In genomic region chr2:169528271-169528701, GRCh38 we compare ENCODE assay signal across 9 cellular contexts. TPM values are rescaled to one million over a fixed set of nuclear protein-coding genes. Genes with fewer than 3 reads are reported as not detected.
A peak's percentile ranks its signal among the peaks of the same experiment; 100 is the strongest.
DNase-seq lines count a peak whose midpoint lies in the region; ATAC-seq and TF ChIP-seq lines count a peak whose summit lies in the region.
"Had no signal": no experiment of that assay in that cellular context is flagged by ENCODE, and none has a peak within 500 bp of the region (broad histone marks: within the 10 kb centered on the region; RNA-seq: fewer than 3 reads in every experiment).

No MANE protein-coding gene starts in this region.

- intact Hi-C loops in upper lobe of right lung (cut with DNase I), result no loop called here

- H3K4me3 Mint-ChIP-seq in CD4-positive, CD25-positive, alpha-beta regulatory T cell, result no peak overlapping the region
- H3K4me3 Mint-ChIP-seq in activated T-cell treated with anti-CD3 and anti-CD28 coated beads, Interleukin-2, amount 50 U/mL, for 24 hours, result no peak overlapping the region
- H3K4me3 Mint-ChIP-seq: T-helper 1 cell treated with Interleukin-12 subunit alpha and Interleukin-12 subunit beta and Interleukin-4 antibody, amounts not matched to agents 30 μg/mL and 1 μg/mL, for 36 hours had no signal

- ATAC-seq in CD4-positive, CD25-positive, alpha-beta regulatory T cell (ENCODE audit: low read depth in 2 of 2), result peak; percentile 78 to 80
- ATAC-seq in HG03469 (IDR thresholded peaks at IDR 0.05; ENCODE audit: unreplicated experiment) (peak; percentile 79), upper lobe of right lung (peak; percentile 97)

- no peak overlapping the region for H3K4me2 ChIP-seq in parathyroid adenoma (ENCODE audit: low read length)

- no peaks in the 10 kb centered on the region for H3K9me3 Mint-ChIP-seq in CD4-positive, CD25-positive, alpha-beta regulatory T cell
- no peaks in the 10 kb centered on the region for H3K9me3 Mint-ChIP-seq in activated T-cell treated with anti-CD3 and anti-CD28 coated beads, Interleukin-2, amount 50 U/mL, for 24 hours
- H3K9me3 Mint-ChIP-seq: T-helper 1 cell treated with Interleukin-12 subunit alpha and Interleukin-12 subunit beta and Interleukin-4 antibody, amounts not matched to agents 30 μg/mL and 1 μg/mL, for 36 hours had no signal

- H3K27ac ChIP-seq in CD4-positive, CD25-positive, alpha-beta regulatory T cell (ENCODE audit: insufficient read depth, low read length, poor library complexity, severe bottlenecking), result no peak overlapping the region
- H3K27ac ChIP-seq in parathyroid adenoma, result no peak overlapping the region
- H3K27ac ChIP-seq in upper lobe of right lung, result no peak overlapping the region

- TF ChIP-seq CTCF in fibroblast of villous mesenchyme (IDR thresholded peaks at IDR 0.05; ENCODE audit: insufficient read depth, low read depth, low read length) (peak; percentile 87), parathyroid adenoma (IDR thresholded peaks at IDR 0.05) (peak; percentile 83), upper lobe of right lung (IDR thresholded peaks at IDR 0.05) (peak; percentile 91)

- no peaks in the 10 kb centered on the region for H3K27me3 Mint-ChIP-seq in CD4-positive, CD25-positive, alpha-beta regulatory T cell
- no peaks in the 10 kb centered on the region for H3K27me3 Mint-ChIP-seq in activated T-cell treated with anti-CD3 and anti-CD28 coated beads, Interleukin-2, amount 50 U/mL, for 24 hours

- DNase-seq in CD4-positive, CD25-positive, alpha-beta regulatory T cell, result peak; percentile 50 to 77 (median 68)
- DNase-seq in GM19238 (ENCODE audit: insufficient read length, low spot score), result peak; percentile 30
- peak; percentile 50 for DNase-seq in OCI-M2 (lab: John Stamatoyannopoulos, UW; ENCODE audit: unreplicated experiment)
- DNase-seq in activated T-cell treated with anti-CD3 and anti-CD28 coated beads, Interleukin-2, amount 50 U/mL, for 24 hours, result peak; percentile 76
- peak; percentile 54 for DNase-seq in fibroblast of villous mesenchyme (ENCODE audit: low read depth)
- no peak for DNase-seq in upper lobe of right lung

- no peaks in the 10 kb centered on the region for H3K27me3 ChIP-seq in CD4-positive, CD25-positive, alpha-beta regulatory T cell (ENCODE audit: control insufficient read depth, insufficient read depth, low read length)
- H3K27me3 ChIP-seq in parathyroid adenoma (ENCODE audit: control insufficient read depth, insufficient read depth, low read length) (no peaks in the 10 kb centered on the region), upper lobe of right lung (no peaks in the 10 kb centered on the region)

- peaks cover 6% of the 10 kb centered on the region for H3K36me3 Mint-ChIP-seq in CD4-positive, CD25-positive, alpha-beta regulatory T cell
- H3K36me3 Mint-ChIP-seq in activated T-cell treated with anti-CD3 and anti-CD28 coated beads, Interleukin-2, amount 50 U/mL, for 24 hours (ENCODE audit: low read depth), result peaks cover 46% of the 10 kb centered on the region

- H3K27ac Mint-ChIP-seq in CD4-positive, CD25-positive, alpha-beta regulatory T cell, result peak overlapping the region in 1 of 3 donors; percentile 2
- no peak overlapping the region for H3K27ac Mint-ChIP-seq in activated T-cell treated with anti-CD3 and anti-CD28 coated beads, Interleukin-2, amount 50 U/mL, for 24 hours
- H3K27ac Mint-ChIP-seq: T-helper 1 cell treated with Interleukin-12 subunit alpha and Interleukin-12 subunit beta and Interleukin-4 antibody, amounts not matched to agents 30 μg/mL and 1 μg/mL, for 36 hours had no signal

- no peak overlapping the region for H3K9ac ChIP-seq in parathyroid adenoma

- H3K4me3 ChIP-seq in CD4-positive, CD25-positive, alpha-beta regulatory T cell (ENCODE audit: low read depth, low read length), result no peak overlapping the region
- H3K4me3 ChIP-seq in fibroblast of villous mesenchyme (ENCODE audit: low read depth, low read length) (no peak overlapping the region), parathyroid adenoma (ENCODE audit: low read depth, low read length) (no peak overlapping the region), upper lobe of right lung (no peak overlapping the region)

- peaks cover 0 to 3% (median 0%) of the 10 kb centered on the region in 4 donors for H3K4me1 Mint-ChIP-seq in CD4-positive, CD25-positive, alpha-beta regulatory T cell
- H3K4me1 Mint-ChIP-seq in activated T-cell treated with anti-CD3 and anti-CD28 coated beads, Interleukin-2, amount 50 U/mL, for 24 hours (ENCODE audit: low read depth), result no peaks in the 10 kb centered on the region

- H3K9me3 ChIP-seq in CD4-positive, CD25-positive, alpha-beta regulatory T cell (ENCODE audit: control insufficient read depth in 2 of 2, low read length in 2 of 2), result no peaks in the 10 kb centered on the region
- H3K9me3 ChIP-seq in parathyroid adenoma (ENCODE audit: control insufficient read depth, low read length), result no peaks in the 10 kb centered on the region
- H3K9me3 ChIP-seq in upper lobe of right lung, result no peaks in the 10 kb centered on the region

- H3K4me1 ChIP-seq in CD4-positive, CD25-positive, alpha-beta regulatory T cell (ENCODE audit: control insufficient read depth, insufficient read depth, low read length, poor library complexity, severe bottlenecking), result no peaks in the 10 kb centered on the region
- no peaks in the 10 kb centered on the region for H3K4me1 ChIP-seq in parathyroid adenoma
- no peaks in the 10 kb centered on the region for H3K4me1 ChIP-seq in upper lobe of right lung

- H2AFZ ChIP-seq in parathyroid adenoma, result no peak overlapping the region

- no peaks in the 10 kb centered on the region for H3K79me2 ChIP-seq in parathyroid adenoma

- peaks cover 10% of the 10 kb centered on the region for H3K36me3 ChIP-seq in CD4-positive, CD25-positive, alpha-beta regulatory T cell (ENCODE audit: control insufficient read depth, insufficient read depth, low read length)
- H3K36me3 ChIP-seq in parathyroid adenoma (ENCODE audit: control insufficient read depth, insufficient read depth, low read length) (no peaks in the 10 kb centered on the region), upper lobe of right lung (peaks cover 35% of the 10 kb centered on the region)

RNA-seq across cellular contexts. Expression of gene KLHL41, which starts 18.8 kb away (rescaled TPM):
- not detected for total RNA-seq in CD4-positive, CD25-positive, alpha-beta regulatory T cell
- under 1 TPM in 1 of 4 donors, not detected in 3; 0.08 TPM for polyA plus RNA-seq in CD4-positive, CD25-positive, alpha-beta regulatory T cell
- 0.32 and 0.43 TPM in 2 replicates for total RNA-seq in fibroblast of villous mesenchyme
- 0.61 TPM for total RNA-seq in upper lobe of right lung

RNA-seq across cellular contexts. Expression of gene FASTKD1, which starts 45.4 kb away (rescaled TPM):
- total RNA-seq in CD4-positive, CD25-positive, alpha-beta regulatory T cell, result 23.2 TPM
- polyA plus RNA-seq in CD4-positive, CD25-positive, alpha-beta regulatory T cell, result 10 to 100 TPM in 3 of 4 donors, 1 to 10 TPM in 1; 7.3 to 16.0 (median 14.6) TPM
- total RNA-seq in fibroblast of villous mesenchyme (13.5 and 25.9 TPM in 2 replicates), upper lobe of right lung (31.2 TPM)

RNA-seq across cellular contexts. Expression of gene BBS5, which starts 49.0 kb away (rescaled TPM):
- total RNA-seq in CD4-positive, CD25-positive, alpha-beta regulatory T cell, result 1.4 TPM
- under 1 TPM in 3 of 4 donors, not detected in 1; 0.32 to 0.95 (median 0.89) TPM for polyA plus RNA-seq in CD4-positive, CD25-positive, alpha-beta regulatory T cell
- total RNA-seq in fibroblast of villous mesenchyme (5.6 and 6.1 TPM in 2 replicates), upper lobe of right lung (6.0 TPM)

RNA-seq across cellular contexts. Expression of gene PPIG, which starts 55.9 kb away (rescaled TPM):
- total RNA-seq in CD4-positive, CD25-positive, alpha-beta regulatory T cell, result 81.6 TPM
- 10 to 100 TPM; 50.6 to 58.0 (median 51.9) TPM for polyA plus RNA-seq in CD4-positive, CD25-positive, alpha-beta regulatory T cell
- total RNA-seq in fibroblast of villous mesenchyme (21.6 and 35.8 TPM in 2 replicates), upper lobe of right lung (50.5 TPM)
